In the genomic region with DNA sequence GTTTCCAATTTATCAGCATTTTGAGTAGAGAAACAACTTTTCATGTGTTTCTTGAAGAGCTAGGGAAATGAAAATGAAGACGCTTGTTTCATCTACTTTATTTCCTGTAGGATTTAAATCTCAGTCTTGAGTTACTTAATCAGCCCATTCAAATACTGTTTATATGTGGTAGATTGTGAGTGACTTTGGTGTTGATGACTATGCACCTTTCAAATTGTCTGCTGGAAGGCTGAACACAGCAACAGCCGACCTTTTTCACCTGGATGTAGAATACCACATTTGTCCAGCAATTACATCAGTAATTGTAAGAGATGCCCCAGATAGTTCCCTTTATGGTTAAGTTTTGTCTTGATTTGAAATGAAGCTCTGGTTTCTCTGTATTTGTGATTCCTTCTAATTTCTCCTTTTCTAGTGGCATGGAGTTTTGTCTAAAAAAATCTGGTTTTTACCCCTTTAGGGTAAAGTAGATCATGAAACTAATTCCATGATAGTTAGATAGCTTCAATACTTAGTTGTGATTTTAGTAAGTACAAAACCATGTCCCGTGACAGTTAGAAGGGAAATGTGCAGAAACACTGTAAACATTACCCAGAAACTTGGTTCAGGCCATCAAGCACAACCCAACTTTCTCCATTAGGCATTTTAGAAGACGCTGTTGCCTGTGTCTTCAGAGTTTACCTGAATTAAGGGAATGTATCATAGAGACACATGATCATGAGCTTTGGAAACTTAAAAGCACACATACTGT, we compare ENCODE assay signal across 12 cellular contexts.
DNase-seq lines count a peak whose midpoint lies in the region; ATAC-seq, FAIRE-seq and TF ChIP-seq lines count a peak whose summit lies in the region.
"Had no signal": no experiment of that assay in that cellular context is flagged by ENCODE, and none has a peak within 500 bp of the region (broad histone marks: within the 10 kb centered on the region; RNA-seq: fewer than 3 reads in every experiment).

No MANE protein-coding gene starts in this region.

- H3K36me3 ChIP-seq in astrocyte (ENCODE audit: insufficient read depth, low read length): no peaks in the 10 kb centered on the region
- H3K36me3 ChIP-seq: WERI-Rb-1 had no signal

- H3K4me1 ChIP-seq in astrocyte (ENCODE audit: insufficient read depth, low read length): peaks cover 39% of the 10 kb centered on the region

- H3K9me3 ChIP-seq in astrocyte (ENCODE audit: insufficient read depth, low read depth, low read length): no peaks in the 10 kb centered on the region

- H3K4me3 ChIP-seq in astrocyte (ENCODE audit: insufficient read depth, low read depth, low read length): no peak overlapping the region

- H3K27me3 Mint-ChIP-seq in astrocyte (ENCODE audit: low read depth, unreplicated experiment) (no peaks in the 10 kb centered on the region), osteocyte (ENCODE audit: unreplicated experiment) (no peaks in the 10 kb centered on the region)
- no peaks in the 10 kb centered on the region for H3K27me3 Mint-ChIP-seq in activated T-cell treated with anti-CD3 and anti-CD28 coated beads, Interleukin-2, amount 50 U/mL, for 24 hours

- H3K27me3 ChIP-seq in astrocyte (ENCODE audit: insufficient read depth, low read length): no peaks in the 10 kb centered on the region

- TF ChIP-seq CTCF in astrocyte (IDR thresholded peaks at IDR 0.05; ENCODE audit: insufficient read depth, low read depth, low read length): no peak
- no peak for TF ChIP-seq CTCF in osteocyte (IDR thresholded peaks at IDR 0.05)

- no peak for DNase-seq in astrocyte (ENCODE audit: low read depth)
- no peak for DNase-seq in osteocyte (ENCODE audit: extremely low spot score, unreplicated experiment)
- no peak for DNase-seq in SIG-M5 treated with dmso at 0.1 percent for 504 hours (lab: John Stamatoyannopoulos, UW; ENCODE audit: unreplicated experiment)
- no peak for DNase-seq in activated gamma-delta T cell (lab: John Stamatoyannopoulos, UW)
- no peak for DNase-seq in activated T-cell treated with anti-CD3 and anti-CD28 coated beads, Interleukin-2, amount 50 U/mL, for 24 hours
- DNase-seq: activated T-cell treated with anti-CD3 and anti-CD28 coated beads, Interleukin-2, amount 50 U/mL, for 72 hours; caudate nucleus; NCI-H1417; WERI-Rb-1 had no signal

- H3K27ac ChIP-seq in astrocyte (ENCODE audit: low read depth, low read length): peak overlapping the region; percentile 71
- H3K27ac ChIP-seq: WERI-Rb-1 had no signal

- peak; percentile 26 for ATAC-seq in GM18858 (IDR thresholded peaks at IDR 0.05; ENCODE audit: unreplicated experiment)
- peak; percentile 55 for ATAC-seq in GM21576 (IDR thresholded peaks at IDR 0.05; ENCODE audit: unreplicated experiment)
- ATAC-seq in HG03066 (IDR thresholded peaks at IDR 0.05; ENCODE audit: low read depth, unreplicated experiment): peak; percentile 46
- ATAC-seq: activated T-cell treated with anti-CD3 and anti-CD28 coated beads, Interleukin-2, amount 50 U/mL, for 72 hours had no signal

- peak overlapping the region; percentile 47 for H3K4me2 ChIP-seq in astrocyte (ENCODE audit: low read length)

- H3K9me3 Mint-ChIP-seq in astrocyte (ENCODE audit: unreplicated experiment) (no peaks in the 10 kb centered on the region), osteocyte (ENCODE audit: unreplicated experiment) (no peaks in the 10 kb centered on the region)
- H3K9me3 Mint-ChIP-seq in activated T-cell treated with anti-CD3 and anti-CD28 coated beads, Interleukin-2, amount 50 U/mL, for 24 hours: no peaks in the 10 kb centered on the region
- H3K9me3 Mint-ChIP-seq: activated T-cell treated with anti-CD3 and anti-CD28 coated beads, Interleukin-2, amount 50 U/mL, for 72 hours had no signal

- H4K20me1 ChIP-seq in astrocyte (ENCODE audit: insufficient read depth, low read length): no peaks in the 10 kb centered on the region

- H3K4me3 Mint-ChIP-seq in astrocyte (ENCODE audit: unreplicated experiment): no peak overlapping the region
- no peak overlapping the region for H3K4me3 Mint-ChIP-seq in osteocyte (ENCODE audit: unreplicated experiment)
- H3K4me3 Mint-ChIP-seq in activated T-cell treated with anti-CD3 and anti-CD28 coated beads, Interleukin-2, amount 50 U/mL, for 24 hours: no peak overlapping the region
- H3K4me3 Mint-ChIP-seq: activated T-cell treated with anti-CD3 and anti-CD28 coated beads, Interleukin-2, amount 50 U/mL, for 72 hours had no signal

- H3K27ac Mint-ChIP-seq in astrocyte (ENCODE audit: unreplicated experiment) (peak overlapping the region; percentile 96), osteocyte (ENCODE audit: unreplicated experiment) (no peak overlapping the region)
- H3K27ac Mint-ChIP-seq in activated T-cell treated with anti-CD3 and anti-CD28 coated beads, Interleukin-2, amount 50 U/mL, for 24 hours: no peak overlapping the region
- H3K27ac Mint-ChIP-seq: activated T-cell treated with anti-CD3 and anti-CD28 coated beads, Interleukin-2, amount 50 U/mL, for 72 hours had no signal

- H3K36me3 Mint-ChIP-seq in astrocyte (ENCODE audit: low read depth, unreplicated experiment) (peaks cover 3% of the 10 kb centered on the region), osteocyte (ENCODE audit: unreplicated experiment) (no peaks in the 10 kb centered on the region)
- H3K36me3 Mint-ChIP-seq in activated T-cell treated with anti-CD3 and anti-CD28 coated beads, Interleukin-2, amount 50 U/mL, for 24 hours (ENCODE audit: low read depth): no peaks in the 10 kb centered on the region

- FAIRE-seq in astrocyte (lab: Jason Lieb, UNC): peak; percentile 58

- H3K4me1 Mint-ChIP-seq in astrocyte (ENCODE audit: low read depth, unreplicated experiment): peaks cover 64% of the 10 kb centered on the region
- peaks cover 30% of the 10 kb centered on the region for H3K4me1 Mint-ChIP-seq in osteocyte (ENCODE audit: unreplicated experiment)
- H3K4me1 Mint-ChIP-seq in activated T-cell treated with anti-CD3 and anti-CD28 coated beads, Interleukin-2, amount 50 U/mL, for 24 hours (ENCODE audit: low read depth): no peaks in the 10 kb centered on the region

- peak overlapping the region; percentile 24 for H3K9ac ChIP-seq in astrocyte (ENCODE audit: low read length)

- no peak overlapping the region for H2AFZ ChIP-seq in astrocyte (ENCODE audit: low read depth, low read length)

- no peaks in the 10 kb centered on the region for H3K79me2 ChIP-seq in astrocyte (ENCODE audit: insufficient read depth, low read length)
